In genomic region chr15:69795601-69796000, GRCh38 we compare ENCODE assay signal across 2 cellular contexts.
TF ChIP-seq lines count a peak whose summit lies in the region.

No MANE protein-coding gene starts in this region.

TF ChIP-seq in IMR-90, 13 proteins besides CTCF, POLR2A, EP300 and RAD21:
- TF ChIP-seq MXI1 (IDR thresholded peaks at IDR 0.05; ENCODE audit: borderline replicate concordance, low read depth, low read length) (no peak), SMC3 (IDR thresholded peaks at IDR 0.05; ENCODE audit: low read depth, low read length) (no peak), CHD1 (IDR thresholded peaks at IDR 0.05; ENCODE audit: low read depth, low read length) (no peak), FOS (IDR thresholded peaks at IDR 0.05; ENCODE audit: low read depth, low read length) (no peak), ELK1 (IDR thresholded peaks at IDR 0.05; ENCODE audit: borderline replicate concordance, low read depth, low read length) (no peak), CEBPB (IDR thresholded peaks at IDR 0.05; ENCODE audit: low read depth, low read length) (no peak), RCOR1 (IDR thresholded peaks at IDR 0.05; ENCODE audit: insufficient replicate concordance, low read length) (no peak), MAFK (IDR thresholded peaks at IDR 0.05; ENCODE audit: low read depth, low read length) (no peak)

TF ChIP-seq in H1, 55 proteins besides CTCF, POLR2A, EP300 and RAD21:
- TF ChIP-seq NANOG (IDR thresholded peaks at IDR 0.05; ENCODE audit: insufficient read depth, low read depth, low read length, poor library complexity, severe bottlenecking) (no peak), POLR2AphosphoS5 (IDR thresholded peaks at IDR 0.05; ENCODE audit: low read depth, low read length) (no peak), BCL11A (IDR thresholded peaks at IDR 0.05; ENCODE audit: low read depth in 2 of 2, low read length in 2 of 2) (no peak), BRCA1 (IDR thresholded peaks at IDR 0.05; ENCODE audit: low read depth, low read length) (no peak), TAF7 (optimal IDR thresholded peaks at IDR 0.05; ENCODE audit: borderline replicate concordance, low read depth, low read length) (no peak), HDAC2 (IDR thresholded peaks at IDR 0.05; ENCODE audit: borderline replicate concordance in 1 of 2, low read depth in 2 of 2, low read length in 2 of 2) (no peak), EZH2 (IDR thresholded peaks at IDR 0.05; ENCODE audit: low read depth, low read length, severe bottlenecking) (no peak), NRF1 (IDR thresholded peaks at IDR 0.05; ENCODE audit: low read depth, low read length) (no peak), EGR1 (IDR thresholded peaks at IDR 0.05; ENCODE audit: borderline replicate concordance, low read depth, low read length) (no peak), RNF2 (IDR thresholded peaks at IDR 0.05; ENCODE audit: borderline replicate concordance, low read depth, low read length, missing control alignments, poor library complexity, severe bottlenecking) (no peak), SUZ12 (IDR thresholded peaks at IDR 0.05; ENCODE audit: low read length) (no peak)
